In genomic region chr11:8227156-8228152, GRCh38 we compare ENCODE assay signal across 21 cellular contexts. TPM values are rescaled to one million over a fixed set of nuclear protein-coding genes. Genes with fewer than 3 reads are reported as not detected.
DNase-seq lines count a peak whose midpoint lies in the region; ATAC-seq and TF ChIP-seq lines count a peak whose summit lies in the region.
"Had no signal": no experiment of that assay in that cellular context is flagged by ENCODE, and none has a peak within 500 bp of the region (broad histone marks: within the 10 kb centered on the region; RNA-seq: fewer than 3 reads in every experiment).

No MANE protein-coding gene starts in this region.

- H3K4me3 Mint-ChIP-seq in activated CD8-positive, alpha-beta T cell treated with anti-CD3 and anti-CD28 coated beads, Interleukin-2, amount 10 ng/mL, durations not matched to agents 7 days and 5 days: no peak overlapping the region
- H3K4me3 Mint-ChIP-seq: activated CD4-positive, alpha-beta T cell treated with anti-CD3 and anti-CD28 coated beads for 36 hours; stimulated activated effector memory CD8-positive, alpha-beta T cell treated with anti-CD3 and anti-CD28 coated beads, Interleukin-12 subunit alpha, Interleukin-12 subunit beta, amount 100 ng/mL, for 72 hours had no signal

- no peak overlapping the region for H3K27ac Mint-ChIP-seq in activated CD8-positive, alpha-beta T cell treated with anti-CD3 and anti-CD28 coated beads, Interleukin-2, amount 10 ng/mL, durations not matched to agents 7 days and 5 days
- H3K27ac Mint-ChIP-seq: activated CD4-positive, alpha-beta T cell treated with anti-CD3 and anti-CD28 coated beads for 36 hours; stimulated activated effector memory CD8-positive, alpha-beta T cell treated with anti-CD3 and anti-CD28 coated beads, Interleukin-12 subunit alpha, Interleukin-12 subunit beta, amount 100 ng/mL, for 72 hours had no signal

- ATAC-seq in esophagus mucosa (peak; percentile 94), psoas muscle (no peak)
- ATAC-seq in activated CD8-positive, alpha-beta T cell treated with anti-CD3 and anti-CD28 coated beads, Interleukin-2, amount 10 ng/mL, durations not matched to agents 7 days and 5 days: no peak
- ATAC-seq: activated CD4-positive, alpha-beta T cell treated with anti-CD3 and anti-CD28 coated beads for 36 hours; HepG2; SK-N-SH treated with all-trans-retinoic acid at 6 μM for 48 hours had no signal

- no peak overlapping the region for H3K4me2 ChIP-seq in smooth muscle cell

- H2AFZ ChIP-seq in smooth muscle cell (ENCODE audit: low read depth): no peak overlapping the region

- H3K27ac ChIP-seq in HEK293 (ENCODE audit: extremely low read depth, low read depth, low read length): no peak overlapping the region
- peak overlapping the region; percentile 98 for H3K27ac ChIP-seq in RWPE1
- peak overlapping the region; percentile 37 for H3K27ac ChIP-seq in smooth muscle cell (ENCODE audit: low read depth)
- H3K27ac ChIP-seq in psoas muscle: no peak overlapping the region
- H3K27ac ChIP-seq: ascending aorta, colonic mucosa, thyroid gland had no signal

- H3K27me3 ChIP-seq in smooth muscle cell (ENCODE audit: low read depth) (no peaks in the 10 kb centered on the region), psoas muscle (ENCODE audit: insufficient read depth in 3 of 3, low read length in 2 of 3) (no peaks in the 10 kb centered on the region)
- H3K27me3 ChIP-seq: ascending aorta, colonic mucosa, thyroid gland had no signal

- H3K36me3 ChIP-seq in HEK293 (ENCODE audit: control insufficient read depth in 2 of 2, insufficient read depth in 1 of 2, low read length in 2 of 2): no peaks in the 10 kb centered on the region
- H3K36me3 ChIP-seq in smooth muscle cell (ENCODE audit: low read depth): no peaks in the 10 kb centered on the region
- H3K36me3 ChIP-seq in psoas muscle (ENCODE audit: insufficient read depth in 1 of 2, low read depth in 1 of 2): no peaks in the 10 kb centered on the region
- H3K36me3 ChIP-seq: ascending aorta, colonic mucosa, thyroid gland had no signal

- no peaks in the 10 kb centered on the region for H4K20me1 ChIP-seq in smooth muscle cell (ENCODE audit: low read depth)

- H3K27me3 Mint-ChIP-seq in activated CD8-positive, alpha-beta T cell treated with anti-CD3 and anti-CD28 coated beads, Interleukin-2, amount 10 ng/mL, durations not matched to agents 7 days and 5 days (ENCODE audit: low read depth): peaks cover 6% of the 10 kb centered on the region
- H3K27me3 Mint-ChIP-seq: activated CD4-positive, alpha-beta T cell treated with anti-CD3 and anti-CD28 coated beads for 36 hours had no signal

- H3K4me1 ChIP-seq in HEK293 (ENCODE audit: control insufficient read depth, insufficient read depth, low read length) (peaks cover 2% of the 10 kb centered on the region; the same call in 1 of the 2 replicates), smooth muscle cell (ENCODE audit: low read depth) (peaks cover 7% of the 10 kb centered on the region), psoas muscle (no peaks in the 10 kb centered on the region)

- H3K9me3 Mint-ChIP-seq in activated CD8-positive, alpha-beta T cell treated with anti-CD3 and anti-CD28 coated beads, Interleukin-2, amount 10 ng/mL, durations not matched to agents 7 days and 5 days (ENCODE audit: insufficient read depth): no peaks in the 10 kb centered on the region
- H3K9me3 Mint-ChIP-seq: stimulated activated effector memory CD8-positive, alpha-beta T cell treated with anti-CD3 and anti-CD28 coated beads, Interleukin-12 subunit alpha, Interleukin-12 subunit beta, amount 100 ng/mL, for 72 hours had no signal

- CTCF ChIA-PET in HEK293 (lab: Yijun Ruan, JAX) (interaction anchor here (0.7 to 5.6 kb wide), 5 partner anchors 8 to 376 kb away, joined by 3 to 75 read pairs (median 6); partner anchors contain the start of gene LMO1), RWPE1 (lab: Yijun Ruan, JAX) (interaction anchor here (0.7 to 2.4 kb wide), 3 partner anchors 8 to 37 kb away, joined by 4 to 13 read pairs (median 9); partner anchors contain the start of gene LMO1)
- CTCF ChIA-PET in activated CD8-positive, alpha-beta T cell treated with anti-CD3 and anti-CD28 coated beads, Interleukin-2, amount 10 ng/mL, durations not matched to agents 7 days and 5 days (lab: Charles Lee): interaction anchor here (3.4 kb wide), 1 partner anchor 36 kb away, joined by 14 read pairs; the partner anchor contains the start of gene LMO1

- no peaks in the 10 kb centered on the region for H3F3A ChIP-seq in smooth muscle cell (ENCODE audit: low read depth)

- no peaks in the 10 kb centered on the region for H3K36me3 Mint-ChIP-seq in activated CD8-positive, alpha-beta T cell treated with anti-CD3 and anti-CD28 coated beads, Interleukin-2, amount 10 ng/mL, durations not matched to agents 7 days and 5 days (ENCODE audit: low read depth)
- H3K36me3 Mint-ChIP-seq: stimulated activated effector memory CD8-positive, alpha-beta T cell treated with anti-CD3 and anti-CD28 coated beads, Interleukin-12 subunit alpha, Interleukin-12 subunit beta, amount 100 ng/mL, for 72 hours had no signal

- no peaks in the 10 kb centered on the region for H3K9me3 ChIP-seq in HEK293 (ENCODE audit: control insufficient read depth, insufficient read depth, low read depth, low read length)
- no peaks in the 10 kb centered on the region for H3K9me3 ChIP-seq in smooth muscle cell (replicated peaks; ENCODE audit: low read depth)
- no peaks in the 10 kb centered on the region for H3K9me3 ChIP-seq in psoas muscle
- H3K9me3 ChIP-seq: ascending aorta, colonic mucosa, thyroid gland had no signal

- intact Hi-C loops in psoas muscle (cut with DNase I): loop anchor here (1.0 to 5.0 kb wide), 4 partner anchors 36 to 340 kb away; partner anchors contain the start of gene LMO1 (in 1 of the 2)

- DNase-seq in RWPE1 (ENCODE audit: low spot score) (peak; percentile 87), smooth muscle cell (lab: John Stamatoyannopoulos, UW; ENCODE audit: unreplicated experiment) (no peak), activated T-cell treated with anti-CD3 and anti-CD28 coated beads for 4 hours (no peak), psoas muscle (no peak)
- no peak for DNase-seq in activated CD8-positive, alpha-beta T cell treated with anti-CD3 and anti-CD28 coated beads, Interleukin-2, amount 10 ng/mL, durations not matched to agents 7 days and 5 days
- DNase-seq: activated CD4-positive, alpha-beta T cell treated with anti-CD3 and anti-CD28 coated beads for 36 hours; activated CD8-positive, alpha-beta memory T cell treated with anti-CD3 and anti-CD28 coated beads, Interleukin-2, amount 50 U/mL, for 48 hours; colonic mucosa; NCI-H187 treated with DMSO at 0.1 percent for 48 hours; OCI-M1; stimulated activated CD4-positive, alpha-beta T cell treated with anti-CD3 and anti-CD28 coated beads, Interleukin-12 subunit alpha, Interleukin-12 subunit beta, amount 100 ng/mL, for 4 hours; T1000; thyroid gland had no signal

- POLR2A ChIA-PET in HEK293 (lab: Yijun Ruan, JAX) (no interaction called here), RWPE1 (lab: Yijun Ruan, JAX; ENCODE audit: low non-redundant PET) (no interaction called here)
- POLR2A ChIA-PET in activated CD8-positive, alpha-beta T cell treated with anti-CD3 and anti-CD28 coated beads, Interleukin-2, amount 10 ng/mL, durations not matched to agents 7 days and 5 days (lab: Charles Lee): no interaction called here

- no peaks in the 10 kb centered on the region for H3K79me2 ChIP-seq in smooth muscle cell (ENCODE audit: low read depth)

- 78% methylated on average over 4 of the region's 4 CpGs for WGBS in smooth muscle cell (ENCODE audit: low lambda C conversion rate)
- 87 to 91% (median 88%) methylated on average over 4 of the region's 4 CpGs for WGBS in psoas muscle, 3 donors

- TF ChIP-seq CTCF in HEK293 (tag by site-specific recombination; IDR thresholded peaks at IDR 0.05): no peak
- no peak for TF ChIP-seq CTCF in RWPE1 (conservative IDR thresholded peaks at IDR 0.05; ENCODE audit: low read depth)
- no peak for TF ChIP-seq CTCF in smooth muscle cell (IDR thresholded peaks at IDR 0.05; ENCODE audit: borderline replicate concordance, insufficient read depth, poor library complexity, severe bottlenecking)
- TF ChIP-seq CTCF in psoas muscle (IDR thresholded peaks at IDR 0.05): no peak

- H3K4me1 Mint-ChIP-seq in activated CD8-positive, alpha-beta T cell treated with anti-CD3 and anti-CD28 coated beads, Interleukin-2, amount 10 ng/mL, durations not matched to agents 7 days and 5 days (ENCODE audit: low read depth): peaks cover 5% of the 10 kb centered on the region
- H3K4me1 Mint-ChIP-seq: activated CD4-positive, alpha-beta T cell treated with anti-CD3 and anti-CD28 coated beads for 36 hours had no signal

- H3K9ac ChIP-seq in smooth muscle cell (ENCODE audit: low read depth): no peak overlapping the region

- H3K4me3 ChIP-seq in HEK293 (ENCODE audit: low read depth, low read length) (no peak overlapping the region), smooth muscle cell (no peak overlapping the region), psoas muscle (no peak overlapping the region)
- H3K4me3 ChIP-seq: ascending aorta, colonic mucosa, thyroid gland had no signal

TF ChIP-seq in HEK293, 187 proteins besides CTCF, POLR2A, EP300 and RAD21 (continues in another document):
- TF ChIP-seq ZNF121 (tag by site-specific recombination; IDR thresholded peaks at IDR 0.05): peak; percentile 86
- 0 out of 2 replicates have a peak, but pooled peaks have one; percentile 28 for TF ChIP-seq OSR2 (tag by site-specific recombination; IDR thresholded peaks at IDR 0.05)
- no peak for TF ChIP-seq RBAK (tag by site-specific recombination; IDR thresholded peaks at IDR 0.05)
- TF ChIP-seq ZNF660 (tag by site-specific recombination; IDR thresholded peaks at IDR 0.05): no peak
- no peak for TF ChIP-seq ZNF184 (tag by site-specific recombination; IDR thresholded peaks at IDR 0.05)

RNA-seq across cellular contexts. Expression of gene LMO1, which starts 36.2 kb away (rescaled TPM):
- total RNA-seq in esophagus mucosa (not detected), smooth muscle cell (1.1 and 8.3 TPM in 2 replicates), psoas muscle (1 to 10 TPM; 3.2 to 9.3 (median 4.4) TPM)
- polyA plus RNA-seq in smooth muscle cell (1.6 and 5.1 TPM in 2 replicates), psoas muscle (1 to 10 TPM in 2 of 3 donors, under 1 TPM in 1; 0.74 to 3.0 (median 2.0) TPM)
- not detected for total RNA-seq in activated CD8-positive, alpha-beta T cell treated with anti-CD3 and anti-CD28 coated beads, Interleukin-2, amount 10 ng/mL, durations not matched to agents 7 days and 5 days
- total RNA-seq: activated CD4-positive, alpha-beta T cell treated with anti-CD3 and anti-CD28 coated beads for 36 hours; ascending aorta; colonic mucosa; endothelial cell of umbilical vein; HepG2 had no signal
- polyA plus RNA-seq: BJ, endothelial cell of umbilical vein, HepG2 had no signal

RNA-seq across cellular contexts. Expression of gene RIC3, which starts 58.6 kb away (rescaled TPM):
- total RNA-seq in esophagus mucosa (4.7 TPM), smooth muscle cell (0.18 and 3.1 TPM in 2 replicates), psoas muscle (1 to 10 TPM; 3.4 to 8.4 (median 4.4) TPM)
- polyA plus RNA-seq in smooth muscle cell (0.35 and 1.6 TPM in 2 replicates), psoas muscle (1 to 10 TPM in 2 of 3 donors, under 1 TPM in 1; 0.46 to 3.3 (median 2.7) TPM)
- total RNA-seq in activated CD8-positive, alpha-beta T cell treated with anti-CD3 and anti-CD28 coated beads, Interleukin-2, amount 10 ng/mL, durations not matched to agents 7 days and 5 days: 1 to 10 TPM; 7.8 to 9.4 TPM
- total RNA-seq: endothelial cell of umbilical vein, HepG2 had no signal
- polyA plus RNA-seq: BJ, endothelial cell of umbilical vein, HepG2 had no signal

Comparison
In these comparisons a context has a peak if more than half of its experiments do, and no peak if none do; other contexts are left out.
1. H3K27ac ChIP-seq: peak in RWPE1 (single experiment) and smooth muscle cell (single experiment); none in HEK293 (single experiment) and psoas muscle (single experiment).